26 cellular contexts compared by ENCODE assay signal in genomic region chr1:51910618-51911017, GRCh38.
"Had no signal": no experiment of that assay in that cellular context is flagged by ENCODE, and none has a peak within 500 bp of the region (broad histone marks: within the 10 kb centered on the region; RNA-seq: fewer than 3 reads in every experiment).

No MANE protein-coding gene starts in this region.

- H3K4me3 ChIP-seq: hepatocyte, left lung, lower lobe of right lung, right atrium auricular region, right lobe of liver, stomach, thoracic aorta, tibial artery, upper lobe of right lung had no signal

- ATAC-seq: left cardiac atrium; left lung; lower lobe of right lung; naive thymus-derived CD8-positive, alpha-beta T cell; right lobe of liver; stimulated activated naive B cell treated with anti-CD40 and anti-IgM and Interleukin-4, amounts not matched to agents 10 μg/mL and 1 μg/mL and 100 μg/mL, for 72 hours; stimulated activated naive CD8-positive, alpha-beta T cell treated with anti-CD3 and anti-CD28 coated beads, Interleukin-15, Interleukin-2, amounts not matched to agents 100 U/mL and 50 U/mL, for 24 hours; upper lobe of right lung had no signal

- H3K4me1 ChIP-seq: left lung, lower lobe of right lung, parathyroid adenoma, right atrium auricular region, right lobe of liver, stomach, tibial artery, upper lobe of right lung had no signal

- H3K9me3 ChIP-seq: left lung, lower lobe of right lung, neutrophil, right atrium auricular region, right lobe of liver, stomach, thoracic aorta, tibial artery, upper lobe of right lung had no signal

- H3K9me3 Mint-ChIP-seq: nephron, neural crest cell had no signal

- H3K27me3 ChIP-seq: hepatocyte, right atrium auricular region, right lobe of liver had no signal

- H3K4me1 Mint-ChIP-seq: neural crest cell had no signal

- H3K36me3 ChIP-seq: left lung, lower lobe of right lung, neutrophil, right atrium auricular region, right lobe of liver, stomach, thoracic aorta, tibial artery, upper lobe of right lung had no signal

- H3K4me3 Mint-ChIP-seq: naive thymus-derived CD8-positive, alpha-beta T cell; nephron; neural crest cell; stimulated activated naive B cell treated with anti-CD40 and anti-IgM and Interleukin-4, amounts not matched to agents 10 μg/mL and 1 μg/mL and 100 μg/mL, for 72 hours had no signal

- H3K27ac Mint-ChIP-seq: naive thymus-derived CD8-positive, alpha-beta T cell; nephron; stimulated activated naive B cell treated with anti-CD40 and anti-IgM and Interleukin-4, amounts not matched to agents 10 μg/mL and 1 μg/mL and 100 μg/mL, for 72 hours had no signal

- DNase-seq: kidney glomerular epithelial cell; left cardiac atrium; left lung; lower lobe of right lung; mammary epithelial cell; mesenchymal stem cell; naive thymus-derived CD8-positive, alpha-beta T cell; occipital lobe; right lobe of liver; stimulated activated CD4-positive, alpha-beta T cell treated with anti-CD3 and anti-CD28 coated beads, Interleukin-12 subunit alpha, Interleukin-12 subunit beta, amount 100 ng/mL, for 4 hours; stimulated activated CD4-positive, alpha-beta T cell treated with anti-CD3 and anti-CD28 coated beads, Interleukin-15, amount 100 ng/mL, for 24 hours; stimulated activated CD4-positive, alpha-beta T cell treated with anti-CD3 and anti-CD28 coated beads, Interleukin-2, amount 100 ng/mL, for 24 hours; stimulated activated CD4-positive, alpha-beta T cell treated with anti-CD3 and anti-CD28 coated beads, Interleukin-4, amount 100 ng/mL, for 1 hour; stimulated activated naive B cell treated with anti-CD40 and anti-IgM and Interleukin-4, amounts not matched to agents 10 μg/mL and 1 μg/mL and 100 μg/mL, for 72 hours; stimulated activated naive CD8-positive, alpha-beta T cell treated with anti-CD3 and anti-CD28 coated beads, Interleukin-15, Interleukin-2, amounts not matched to agents 100 U/mL and 50 U/mL, for 24 hours; stomach; tibial artery; trophoblast cell; upper lobe of right lung had no signal

- H3K9ac ChIP-seq: parathyroid adenoma had no signal
